ENCODE assay signal across 13 cellular contexts in the genomic region with DNA sequence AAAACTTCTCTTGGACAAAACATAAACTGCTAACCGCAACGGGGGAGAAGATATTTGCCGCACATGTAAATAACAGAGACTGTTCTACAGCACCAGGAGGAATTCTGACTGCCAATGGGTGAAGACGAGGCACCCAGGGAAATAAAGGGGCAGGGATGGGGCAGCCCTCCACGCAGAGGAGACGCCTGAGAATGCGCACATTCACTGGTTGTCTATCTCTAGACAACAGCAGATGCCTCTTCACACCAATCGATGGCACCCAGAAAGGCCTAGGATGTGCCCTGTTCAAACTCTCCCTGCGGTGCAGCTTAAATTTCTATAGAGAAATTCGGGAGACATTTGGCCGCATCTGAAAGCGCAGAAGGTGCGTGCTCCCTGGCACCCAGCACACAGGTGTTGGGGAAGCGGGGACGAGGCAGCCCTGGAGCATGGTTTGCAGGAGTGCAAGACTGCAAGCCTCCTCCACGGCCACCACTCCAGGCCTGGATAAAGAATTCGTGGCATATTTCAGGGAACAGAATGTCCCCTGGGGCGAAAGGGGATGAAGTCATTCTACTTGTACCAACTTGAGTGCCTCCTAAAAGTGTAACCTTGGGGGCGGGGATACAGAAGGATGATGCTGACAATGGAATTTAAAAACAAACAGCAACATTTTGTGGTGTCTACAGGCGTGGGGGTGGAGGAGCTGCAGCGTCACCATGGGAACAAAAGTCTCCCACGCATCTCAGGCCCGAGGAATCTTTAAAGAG. TPM values are rescaled to one million over a fixed set of nuclear protein-coding genes. Genes with fewer than 3 reads are reported as not detected.
A peak's percentile ranks its signal among the peaks of the same experiment; 100 is the strongest.
DNase-seq lines count a peak whose midpoint lies in the region; TF ChIP-seq lines count a peak whose summit lies in the region.
"Had no signal": no experiment of that assay in that cellular context is flagged by ENCODE, and none has a peak within 500 bp of the region (broad histone marks: within the 10 kb centered on the region; RNA-seq: fewer than 3 reads in every experiment).

No MANE protein-coding gene starts in this region.

- no peak overlapping the region for H3K4me2 ChIP-seq in mammary epithelial cell (ENCODE audit: insufficient read depth, low read depth, low read length)

- H3K27me3 ChIP-seq in HUES64 (ENCODE audit: insufficient read depth, low read length) (peaks cover 57% of the 10 kb centered on the region), mammary epithelial cell (ENCODE audit: insufficient read depth, low read length) (no peaks in the 10 kb centered on the region)

- H3K4me1 ChIP-seq in HUES64 (ENCODE audit: insufficient read depth, low read length), result peaks cover 43% of the 10 kb centered on the region
- peaks cover 57% of the 10 kb centered on the region for H3K4me1 ChIP-seq in mammary epithelial cell (ENCODE audit: insufficient read depth, low read length)
- H3K4me1 ChIP-seq: psoas muscle had no signal

- no peak overlapping the region; the same call in 1 of the 2 replicates for H3K4me3 ChIP-seq in AG04449 (ENCODE audit: low read depth, low read length)
- peak overlapping the region; percentile 77 for H3K4me3 ChIP-seq in HUES64 (ENCODE audit: low read length)
- H3K4me3 ChIP-seq in mammary epithelial cell (replicated peaks in 1 of 3; ENCODE audit: insufficient read depth in 1 of 3, low read depth in 2 of 3, low read length in 3 of 3), result no peak overlapping the region

- no peaks in the 10 kb centered on the region for H4K20me1 ChIP-seq in mammary epithelial cell (ENCODE audit: insufficient read depth, low read length)

- H2AFZ ChIP-seq in mammary epithelial cell (ENCODE audit: low read depth, low read length), result no peak overlapping the region

- TF ChIP-seq CTCF in AG04449 (IDR thresholded peaks at IDR 0.05; ENCODE audit: insufficient read depth, low read length, missing control alignments), result no peak
- TF ChIP-seq CTCF in mammary epithelial cell (conservative IDR thresholded peaks at IDR 0.05 in 1 of 2, IDR thresholded peaks at IDR 0.05 in 1 of 2; ENCODE audit: extremely low read depth in 1 of 2, insufficient read depth in 1 of 2, low read depth in 1 of 2, low read length in 2 of 2), result no peak

- CTCF ChIA-PET in AG04449 (lab: Yijun Ruan, JAX) (interaction anchor here (0.6 to 1.0 kb wide), 2 partner anchors 11 to 845 kb away, joined by 3 to 4 read pairs; no protein-coding TSS in a partner anchor), mammary epithelial cell (lab: Charles Lee; ENCODE audit: low non-redundant PET) (no interaction called here)

- dilution Hi-C loops in mammary epithelial cell (cut with HindIII; ENCODE audit: low sequenced_read_pairs), result no loop called here

- no peaks in the 10 kb centered on the region for H3K36me3 ChIP-seq in HUES64 (ENCODE audit: insufficient read depth, low read length)
- H3K36me3 ChIP-seq in mammary epithelial cell (ENCODE audit: insufficient read depth, low read length), result no peaks in the 10 kb centered on the region

- intact Hi-C loops in mammary epithelial cell (cut with micrococcal nuclease), result loop anchor here (1.0 kb wide), 1 partner anchor 23 kb away; no protein-coding TSS in a partner anchor

- in situ Hi-C loops in mammary epithelial cell (cut with MboI; ENCODE audit: low sequenced_read_pairs in 2 of 2), result loop anchor here in 1 of 2 donors (25.0 kb wide), 1 partner anchor 555 kb away; no protein-coding TSS in a partner anchor

- POLR2A ChIA-PET in AG04449 (lab: Yijun Ruan, JAX), result no interaction called here

- H3K27ac ChIP-seq in HUES64 (ENCODE audit: low read depth, low read length), result no peak overlapping the region
- H3K27ac ChIP-seq in mammary epithelial cell (ENCODE audit: insufficient read depth, low read depth, low read length), result peak overlapping the region; percentile 22
- H3K27ac ChIP-seq: psoas muscle had no signal

- H3K9me3 ChIP-seq in HUES64 (ENCODE audit: insufficient read depth, low read depth, low read length), result 0 out of 2 replicates have a peak, but pooled peaks cover 2% of the 10 kb centered on the region
- H3K9me3 ChIP-seq in mammary epithelial cell (replicated peaks; ENCODE audit: insufficient read depth, low read length), result peaks cover 10% of the 10 kb centered on the region
- H3K9me3 ChIP-seq: psoas muscle had no signal

- DNase-seq in AG04449 (ENCODE audit: low read depth, low spot score) (peak; percentile 74), mammary epithelial cell (peak; percentile 99), kidney tubule cell (ENCODE audit: low spot score) (peak; percentile 39), NCI-H524 (lab: John Stamatoyannopoulos, UW) (no peak), NCI-H446 (lab: John Stamatoyannopoulos, UW) (no peak), HK-2 (ENCODE audit: unreplicated experiment) (no peak), NCI-H1930 (lab: John Stamatoyannopoulos, UW) (no peak)
- DNase-seq: activated CD8-positive, alpha-beta memory T cell treated with anti-CD3 and anti-CD28 coated beads for 24 hours; NCI-H1105; psoas muscle had no signal

- WGBS in HUES64, result 31% methylated on average over 23 of the region's 23 CpGs
- 44% methylated on average over 22 of the region's 23 CpGs for WGBS in mammary epithelial cell (ENCODE audit: low coverage, missing lambda C conversion rate)

- no TSS peak for BruUV-seq in mammary epithelial cell (replicated peaks; lab: Mats Ljungman, UMichigan)

- no peak overlapping the region for H3K9ac ChIP-seq in HUES64 (ENCODE audit: low read depth, low read length)
- H3K9ac ChIP-seq in mammary epithelial cell (ENCODE audit: insufficient read depth, low read length), result no peak overlapping the region

- peaks cover 19% of the 10 kb centered on the region for H3K79me2 ChIP-seq in mammary epithelial cell (ENCODE audit: insufficient read depth, low read length)

RNA-seq across cellular contexts. Expression of a gene that starts 6.3 kb away (rescaled TPM):
- polyA plus RNA-seq in HUES64 (2013, experiment 1 of 2), result 49.3 TPM
- 50.4 TPM for polyA plus RNA-seq in HUES64 (2013, experiment 2 of 2)
- total RNA-seq in mammary epithelial cell, result 10 to 100 TPM; 41.5 to 69.0 TPM
- 18.4 TPM for polyA plus RNA-seq in mammary epithelial cell
- polyA minus RNA-seq in mammary epithelial cell, result 4.8 TPM
- total RNA-seq: activated naive CD4-positive, alpha-beta T cell treated with anti-CD3 and anti-CD28 coated beads, Interleukin-2, amount 50 U/mL, for 72 hours; T-helper 2 cell treated with Interferon-gamma antibody and Interleukin-4, amounts not matched to agents 100 ng/mL and 5 ng/mL, for 36 hours had no signal

Comparison
In these comparisons a context has a peak if more than half of its experiments do, and no peak if none do; other contexts are left out.
1. DNase-seq: peak in AG04449 (single experiment), mammary epithelial cell (single experiment) and kidney tubule cell (single experiment); none in NCI-H524 (0 of 2), NCI-H446 (0 of 2), HK-2 (single experiment) and NCI-H1930 (0 of 2).